In the genomic region with DNA sequence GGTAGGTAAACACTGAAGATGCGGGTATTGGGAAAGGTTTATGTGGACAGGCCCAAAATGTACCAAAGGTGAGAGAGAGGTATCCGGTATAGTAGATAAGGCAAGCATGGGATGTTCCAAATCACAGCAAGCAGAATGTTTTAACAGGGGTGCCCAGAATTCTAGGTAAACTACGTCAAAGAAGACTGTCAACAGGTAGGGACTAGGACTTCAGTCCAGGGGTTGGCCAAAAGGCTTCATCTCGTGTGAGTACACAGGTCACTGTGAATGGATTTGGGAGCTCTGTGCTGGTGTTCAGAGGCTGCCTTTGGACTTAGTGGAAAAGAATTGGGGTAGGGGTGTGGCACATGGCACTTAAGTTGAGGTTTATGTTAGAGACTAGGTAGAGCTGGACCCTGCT, we compare ENCODE assay signal across 17 cellular contexts.
A peak's percentile ranks its signal among the peaks of the same experiment; 100 is the strongest.
DNase-seq lines count a peak whose midpoint lies in the region; ATAC-seq, FAIRE-seq and TF ChIP-seq lines count a peak whose summit lies in the region.
"Had no signal": no experiment of that assay in that cellular context is flagged by ENCODE, and none has a peak within 500 bp of the region (broad histone marks: within the 10 kb centered on the region; RNA-seq: fewer than 3 reads in every experiment).

No MANE protein-coding gene starts in this region.

- peaks cover 26% of the 10 kb centered on the region for H3F3A ChIP-seq in Loucy (ENCODE audit: low read depth)

- H3K4me3 ChIP-seq in Loucy (ENCODE audit: low read length, poor library complexity, severe bottlenecking): peak overlapping the region; percentile 61
- H3K4me3 ChIP-seq: body of pancreas, GM12878 had no signal

- no peak for TF ChIP-seq CTCF in Loucy (conservative IDR thresholded peaks at IDR 0.05; ENCODE audit: low read length)
- TF ChIP-seq CTCF in glutamatergic neuron (IDR thresholded peaks at IDR 0.05; ENCODE audit: partially characterized antibody, unreplicated experiment): no peak

- no peaks in the 10 kb centered on the region for H3K9me3 Mint-ChIP-seq in T-helper 1 cell treated with Interleukin-12 subunit alpha and Interleukin-12 subunit beta and Interleukin-4 antibody, amounts not matched to agents 30 μg/mL and 1 μg/mL, for 36 hours
- H3K9me3 Mint-ChIP-seq in effector memory CD8-positive, alpha-beta T cell: no peaks in the 10 kb centered on the region
- no peaks in the 10 kb centered on the region for H3K9me3 Mint-ChIP-seq in stimulated activated effector memory CD8-positive, alpha-beta T cell treated with anti-CD3 and anti-CD28 coated beads, Interleukin-12 subunit alpha, Interleukin-12 subunit beta, amount 100 ng/mL, for 72 hours
- H3K9me3 Mint-ChIP-seq in glutamatergic neuron (ENCODE audit: unreplicated experiment): peaks cover 3% of the 10 kb centered on the region
- H3K9me3 Mint-ChIP-seq: CD14-positive monocyte had no signal

- no peaks in the 10 kb centered on the region for H3K27me3 Mint-ChIP-seq in T-helper 1 cell treated with Interleukin-12 subunit alpha and Interleukin-12 subunit beta and Interleukin-4 antibody, amounts not matched to agents 30 μg/mL and 1 μg/mL, for 36 hours (ENCODE audit: low read depth)
- no peaks in the 10 kb centered on the region for H3K27me3 Mint-ChIP-seq in effector memory CD8-positive, alpha-beta T cell
- H3K27me3 Mint-ChIP-seq in glutamatergic neuron (ENCODE audit: unreplicated experiment): no peaks in the 10 kb centered on the region

- peak overlapping the region; percentile 77 for H3K4me3 Mint-ChIP-seq in T-helper 1 cell treated with Interleukin-12 subunit alpha and Interleukin-12 subunit beta and Interleukin-4 antibody, amounts not matched to agents 30 μg/mL and 1 μg/mL, for 36 hours
- H3K4me3 Mint-ChIP-seq in effector memory CD8-positive, alpha-beta T cell: peak overlapping the region; percentile 81 to 83
- H3K4me3 Mint-ChIP-seq in stimulated activated effector memory CD8-positive, alpha-beta T cell treated with anti-CD3 and anti-CD28 coated beads, Interleukin-12 subunit alpha, Interleukin-12 subunit beta, amount 100 ng/mL, for 72 hours: peak overlapping the region; percentile 70
- no peak overlapping the region for H3K4me3 Mint-ChIP-seq in glutamatergic neuron (ENCODE audit: unreplicated experiment)
- H3K4me3 Mint-ChIP-seq: CD14-positive monocyte had no signal

- peak overlapping the region; percentile 63 for H3K27ac Mint-ChIP-seq in T-helper 1 cell treated with Interleukin-12 subunit alpha and Interleukin-12 subunit beta and Interleukin-4 antibody, amounts not matched to agents 30 μg/mL and 1 μg/mL, for 36 hours
- H3K27ac Mint-ChIP-seq in effector memory CD8-positive, alpha-beta T cell: peak overlapping the region; percentile 83 to 93
- peak overlapping the region; percentile 92 for H3K27ac Mint-ChIP-seq in stimulated activated effector memory CD8-positive, alpha-beta T cell treated with anti-CD3 and anti-CD28 coated beads, Interleukin-12 subunit alpha, Interleukin-12 subunit beta, amount 100 ng/mL, for 72 hours
- H3K27ac Mint-ChIP-seq in glutamatergic neuron (ENCODE audit: unreplicated experiment): no peak overlapping the region

- H3K36me3 ChIP-seq in Loucy (ENCODE audit: insufficient read depth, low read length): peaks cover 82% of the 10 kb centered on the region

- no peaks in the 10 kb centered on the region for H3K9me2 ChIP-seq in Loucy (replicated peaks; ENCODE audit: low read depth, low read length)

- peaks cover 72% of the 10 kb centered on the region for H3K4me1 Mint-ChIP-seq in T-helper 1 cell treated with Interleukin-12 subunit alpha and Interleukin-12 subunit beta and Interleukin-4 antibody, amounts not matched to agents 30 μg/mL and 1 μg/mL, for 36 hours (ENCODE audit: low read depth)
- H3K4me1 Mint-ChIP-seq in effector memory CD8-positive, alpha-beta T cell (ENCODE audit: low read depth in 2 of 2): peaks cover 60 to 79% of the 10 kb centered on the region in 2 donors
- H3K4me1 Mint-ChIP-seq in stimulated activated effector memory CD8-positive, alpha-beta T cell treated with anti-CD3 and anti-CD28 coated beads, Interleukin-12 subunit alpha, Interleukin-12 subunit beta, amount 100 ng/mL, for 72 hours: peaks cover 87% of the 10 kb centered on the region
- H3K4me1 Mint-ChIP-seq in glutamatergic neuron (ENCODE audit: low read depth, unreplicated experiment): peaks cover 14% of the 10 kb centered on the region

- peaks cover 53% of the 10 kb centered on the region for H3K4me1 ChIP-seq in Loucy (ENCODE audit: insufficient read depth, low read length, poor library complexity, severe bottlenecking)

- H3K4me2 ChIP-seq in Loucy (ENCODE audit: low read depth, low read length, poor library complexity, severe bottlenecking): peak overlapping the region; percentile 75
- H3K4me2 ChIP-seq: KMS-11 had no signal

- DNase-seq in T-helper 1 cell (no peak), glutamatergic neuron (no peak), urothelium cell line (ENCODE audit: low spot score) (no peak)
- no peak for DNase-seq in effector memory CD8-positive, alpha-beta T cell
- no peak for DNase-seq in stimulated activated effector memory CD8-positive, alpha-beta T cell treated with anti-CD3 and anti-CD28 coated beads, Interleukin-12 subunit alpha, Interleukin-12 subunit beta, amount 100 ng/mL, for 72 hours (ENCODE audit: low spot score in 2 of 2)
- DNase-seq in stimulated activated CD4-positive, alpha-beta T cell treated with anti-CD3 and anti-CD28 coated beads, Interleukin-4, amount 100 ng/mL, for 4 hours: no peak
- DNase-seq: body of pancreas; dermis blood vessel endothelial cell; HCEC 1CT; NCI-H1694 treated with DMSO at 0.1 percent for 48 hours; occipital lobe; stimulated activated CD4-positive, alpha-beta T cell treated with anti-CD3 and anti-CD28 coated beads, Interleukin-12 subunit alpha, Interleukin-12 subunit beta, amount 100 ng/mL, for 4 hours had no signal

- H3K9me3 ChIP-seq in Loucy (ENCODE audit: insufficient read depth, low read depth, low read length): no peaks in the 10 kb centered on the region
- H3K9me3 ChIP-seq: body of pancreas had no signal

- no peak for ATAC-seq in effector memory CD8-positive, alpha-beta T cell (replicated peaks)
- no peak for ATAC-seq in stimulated activated effector memory CD8-positive, alpha-beta T cell treated with anti-CD3 and anti-CD28 coated beads, Interleukin-12 subunit alpha, Interleukin-12 subunit beta, amount 100 ng/mL, for 72 hours
- ATAC-seq: body of pancreas, GM12878 had no signal

- H3K36me3 Mint-ChIP-seq in T-helper 1 cell treated with Interleukin-12 subunit alpha and Interleukin-12 subunit beta and Interleukin-4 antibody, amounts not matched to agents 30 μg/mL and 1 μg/mL, for 36 hours (ENCODE audit: low read depth): peaks cover 57% of the 10 kb centered on the region
- peaks cover 58% of the 10 kb centered on the region for H3K36me3 Mint-ChIP-seq in effector memory CD8-positive, alpha-beta T cell (ENCODE audit: insufficient read depth)
- H3K36me3 Mint-ChIP-seq in stimulated activated effector memory CD8-positive, alpha-beta T cell treated with anti-CD3 and anti-CD28 coated beads, Interleukin-12 subunit alpha, Interleukin-12 subunit beta, amount 100 ng/mL, for 72 hours: peaks cover 68% of the 10 kb centered on the region
- H3K36me3 Mint-ChIP-seq in glutamatergic neuron (ENCODE audit: unreplicated experiment): peaks cover 8% of the 10 kb centered on the region

- H3K9ac ChIP-seq in Loucy (ENCODE audit: low read depth, low read length, poor library complexity, severe bottlenecking): no peak overlapping the region
- H3K9ac ChIP-seq: KMS-11 had no signal

- H3K79me2 ChIP-seq in Loucy (ENCODE audit: insufficient read depth, low read length): peaks cover 69% of the 10 kb centered on the region

- FAIRE-seq in urothelium cell line (lab: Jason Lieb, UNC): no peak
- FAIRE-seq: GM12878 had no signal

- peaks cover 19% of the 10 kb centered on the region for H4K20me1 ChIP-seq in Loucy (ENCODE audit: insufficient read depth, low read length, poor library complexity, severe bottlenecking)

- no peaks in the 10 kb centered on the region for H3K27me3 ChIP-seq in Loucy (ENCODE audit: insufficient read depth, low read length, poor library complexity, severe bottlenecking)
- H3K27me3 ChIP-seq: body of pancreas had no signal

- H2AFZ ChIP-seq in Loucy (ENCODE audit: low read length): no peak overlapping the region
